15 cellular contexts compared by ENCODE assay signal in the genomic region with DNA sequence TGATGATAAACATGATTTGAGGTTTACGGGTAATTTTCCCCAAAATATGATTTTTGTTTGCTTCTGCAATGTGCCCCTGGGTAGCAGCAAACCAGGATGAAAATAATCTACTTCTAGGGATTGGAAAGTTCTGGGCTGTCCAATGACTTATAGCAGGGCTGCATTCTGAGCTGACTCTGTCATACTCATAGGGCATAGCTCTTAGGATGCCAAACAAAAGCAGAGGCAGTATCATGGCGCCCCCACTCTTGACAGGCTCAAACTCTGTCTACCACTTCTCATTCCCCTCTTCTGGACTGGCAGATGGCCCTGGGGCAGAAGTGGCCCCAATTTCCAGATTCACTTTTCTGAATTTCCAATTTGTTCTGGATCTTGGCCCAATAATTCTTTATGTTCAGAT. TPM values are rescaled to one million over a fixed set of nuclear protein-coding genes. Genes with fewer than 3 reads are reported as not detected.
DNase-seq lines count a peak whose midpoint lies in the region; ATAC-seq, FAIRE-seq and TF ChIP-seq lines count a peak whose summit lies in the region.
"Had no signal": no experiment of that assay in that cellular context is flagged by ENCODE, and none has a peak within 500 bp of the region (broad histone marks: within the 10 kb centered on the region; RNA-seq: fewer than 3 reads in every experiment).

No MANE protein-coding gene starts in this region.

- H3K36me3 Mint-ChIP-seq in activated naive CD4-positive, alpha-beta T cell treated with anti-CD3 and anti-CD28 coated beads, Interleukin-2, amount 10 ng/mL, durations not matched to agents 7 days and 5 days: peaks cover 49% of the 10 kb centered on the region

- no peaks in the 10 kb centered on the region for H3K9me3 Mint-ChIP-seq in activated naive CD4-positive, alpha-beta T cell treated with anti-CD3 and anti-CD28 coated beads, Interleukin-2, amount 10 ng/mL, durations not matched to agents 7 days and 5 days

- no peaks in the 10 kb centered on the region for H3K79me2 ChIP-seq in K562 (ENCODE audit: control insufficient read depth, insufficient read depth, low read length)

- intact Hi-C loops in heart left ventricle (cut with DNase I) (loop anchor here in 1 of 10 donors (1.0 kb wide), 1 partner anchor 12 kb away; no protein-coding TSS in a partner anchor), Right ventricle myocardium inferior (cut with DNase I) (no loop called here), K562 (cut with micrococcal nuclease) (no loop called here), left colon (cut with DNase I, micrococcal nuclease) (no loop called here), upper lobe of right lung (cut with DNase I) (no loop called here)

- TF ChIP-seq POLR2A in heart left ventricle (IDR thresholded peaks at IDR 0.05) (no peak), K562 (conservative IDR thresholded peaks at IDR 0.05) (no peak)

- H3K9me3 ChIP-seq in heart left ventricle (no peaks in the 10 kb centered on the region), K562 (replicated peaks; ENCODE audit: control insufficient read depth, insufficient read depth, low read depth, low read length) (no peaks in the 10 kb centered on the region), upper lobe of right lung (no peaks in the 10 kb centered on the region)
- H3K9me3 ChIP-seq: SJSA1 had no signal

- WGBS in heart left ventricle, 4 donors: 92 to 99% (median 97%) methylated on average over 2 of the region's 2 CpGs
- WGBS in K562 (ENCODE audit: insufficient coverage, low coverage, missing lambda C conversion rate): 93% methylated on average over 2 of the region's 2 CpGs

- TF ChIP-seq RAD21 in K562 (CRISPR knock-in tag; conservative IDR thresholded peaks at IDR 0.05 in 1 of 2, IDR thresholded peaks at IDR 0.05 in 1 of 2): no peak

- no peak overlapping the region for H3K9ac ChIP-seq in K562 (ENCODE audit: insufficient read depth in 1 of 2, low read depth in 2 of 2, low read length in 2 of 2)

- POLR2A ChIA-PET in K562 (lab: Yijun Ruan, JAX): interaction anchor here (0.6 to 3.9 kb wide), 6 partner anchors 9 to 661 kb away, joined by 3 to 21 read pairs (median 3); a partner anchor contains a TSS

- peak in 3 of 4 donors; percentile 23 to 57 (median 36) for ATAC-seq in heart left ventricle
- no peak for ATAC-seq in Right ventricle myocardium inferior
- ATAC-seq in K562: peak; percentile 66
- peak; percentile 30 for ATAC-seq in left colon
- ATAC-seq in upper lobe of right lung: peak; percentile 27

- in situ Hi-C loops in K562 (cut with MboI): no loop called here

- H4K20me1 ChIP-seq in K562 (replicated peaks; ENCODE audit: control insufficient read depth, insufficient read depth, low read length): no peaks in the 10 kb centered on the region

- peaks cover 2% of the 10 kb centered on the region for H3K4me1 Mint-ChIP-seq in activated naive CD4-positive, alpha-beta T cell treated with anti-CD3 and anti-CD28 coated beads, Interleukin-2, amount 10 ng/mL, durations not matched to agents 7 days and 5 days

- no peak overlapping the region for H3K4me3 Mint-ChIP-seq in activated naive CD4-positive, alpha-beta T cell treated with anti-CD3 and anti-CD28 coated beads, Interleukin-2, amount 10 ng/mL, durations not matched to agents 7 days and 5 days

- H3K4me1 ChIP-seq in heart left ventricle (peaks cover 0 to 8% (median 0%) of the 10 kb centered on the region in 12 donors), K562 (replicated peaks in 1 of 2; ENCODE audit: control insufficient read depth in 2 of 2, insufficient read depth in 2 of 2, low read length in 2 of 2) (no peaks in the 10 kb centered on the region), upper lobe of right lung (no peaks in the 10 kb centered on the region)
- H3K4me1 ChIP-seq: SJSA1 had no signal

- no peak for FAIRE-seq in K562 (lab: Jason Lieb, UNC)

- no peak for TF ChIP-seq CTCF in heart left ventricle (IDR thresholded peaks at IDR 0.05)
- no peak for TF ChIP-seq CTCF in K562 (IDR thresholded peaks at IDR 0.05 in 2 of 3, conservative IDR thresholded peaks at IDR 0.05 in 1 of 3; ENCODE audit: insufficient read depth in 2 of 3, low read depth in 1 of 3, low read length in 3 of 3)
- no peak for TF ChIP-seq CTCF in upper lobe of right lung (IDR thresholded peaks at IDR 0.05)

- H3K4me2 ChIP-seq in K562 (ENCODE audit: insufficient read depth, low read length): no peak overlapping the region
- H3K4me2 ChIP-seq: PC-9 had no signal

- no peaks in the 10 kb centered on the region for H3K9me1 ChIP-seq in K562 (ENCODE audit: control insufficient read depth, insufficient read depth, low read length)

- no peaks in the 10 kb centered on the region for H3K27me3 Mint-ChIP-seq in activated naive CD4-positive, alpha-beta T cell treated with anti-CD3 and anti-CD28 coated beads, Interleukin-2, amount 10 ng/mL, durations not matched to agents 7 days and 5 days

- H3K27ac ChIP-seq in heart left ventricle (no peak overlapping the region), K562 (ENCODE audit: extremely low read depth, low read depth, low read length) (no peak overlapping the region), upper lobe of right lung (no peak overlapping the region)
- H3K27ac ChIP-seq: PC-9, SJSA1 had no signal

- H3K36me3 ChIP-seq in heart left ventricle (peaks cover 0 to 56% (median 33%) of the 10 kb centered on the region in 9 donors), K562 (ENCODE audit: control insufficient read depth, insufficient read depth, low read length) (peaks cover 35% of the 10 kb centered on the region), upper lobe of right lung (peaks cover 51% of the 10 kb centered on the region)

- no peak for DNase-seq in heart left ventricle
- no peak for DNase-seq in Right ventricle myocardium inferior (ENCODE audit: missing footprints)
- DNase-seq in K562 (ENCODE audit: extremely low read depth in 1 of 4, low spot score in 3 of 4): no peak
- DNase-seq in left colon: no peak
- no peak for DNase-seq in upper lobe of right lung
- no peak for DNase-seq in NCI-H2171 treated with DMSO at 0.1 percent for 48 hours (lab: John Stamatoyannopoulos, UW)
- DNase-seq in activated naive CD4-positive, alpha-beta T cell treated with anti-CD3 and anti-CD28 coated beads, Interleukin-2, amount 10 ng/mL, durations not matched to agents 7 days and 5 days: no peak
- DNase-seq in NCI-H82 treated with DMSO at 0.1 percent for 48 hours (lab: John Stamatoyannopoulos, UW; ENCODE audit: unreplicated experiment): no peak
- DNase-seq: COR-L47, H7, NCI-H1417 treated with DMSO at 0.1 percent for 48 hours, NCI-H2029, NCI-H748 treated with DMSO at 0.1 percent for 48 hours, PC-9 had no signal

- no peak overlapping the region for H2AFZ ChIP-seq in K562 (ENCODE audit: low read depth, low read length)
- H2AFZ ChIP-seq: PC-9 had no signal

- CTCF ChIA-PET in K562 (lab: Yijun Ruan, JAX; ENCODE audit: low intra/inter-chr PET ratio): no interaction called here
- CTCF ChIA-PET in activated naive CD4-positive, alpha-beta T cell treated with anti-CD3 and anti-CD28 coated beads, Interleukin-2, amount 10 ng/mL, durations not matched to agents 7 days and 5 days (lab: Charles Lee): interaction anchor here (1.0 kb wide), 1 partner anchor 41 kb away, joined by 8 read pairs; no protein-coding TSS in a partner anchor

- no TSS peak for BruUV-seq in K562 (replicated peaks; lab: Mats Ljungman, UMichigan)

- TF ChIP-seq EP300 in K562 (IDR thresholded peaks at IDR 0.05; ENCODE audit: low read length): no peak

- H3K27ac Mint-ChIP-seq in activated naive CD4-positive, alpha-beta T cell treated with anti-CD3 and anti-CD28 coated beads, Interleukin-2, amount 10 ng/mL, durations not matched to agents 7 days and 5 days: no peak overlapping the region

- no peaks in the 10 kb centered on the region for H3K27me3 ChIP-seq in heart left ventricle
- H3K27me3 ChIP-seq in K562 (ENCODE audit: control insufficient read depth in 2 of 2, insufficient read depth in 2 of 2, low read length in 2 of 2): no peaks in the 10 kb centered on the region
- H3K27me3 ChIP-seq in upper lobe of right lung: no peaks in the 10 kb centered on the region
- H3K27me3 ChIP-seq: SJSA1 had no signal

- H3K4me3 ChIP-seq in heart left ventricle: no peak overlapping the region
- no peak overlapping the region for H3K4me3 ChIP-seq in K562
- H3K4me3 ChIP-seq in upper lobe of right lung: no peak overlapping the region
- H3K4me3 ChIP-seq: PC-9, SJSA1 had no signal

TF ChIP-seq in K562, 482 proteins besides CTCF, POLR2A, EP300 and RAD21 (continues in another document):
- TF ChIP-seq, protein P1, sequence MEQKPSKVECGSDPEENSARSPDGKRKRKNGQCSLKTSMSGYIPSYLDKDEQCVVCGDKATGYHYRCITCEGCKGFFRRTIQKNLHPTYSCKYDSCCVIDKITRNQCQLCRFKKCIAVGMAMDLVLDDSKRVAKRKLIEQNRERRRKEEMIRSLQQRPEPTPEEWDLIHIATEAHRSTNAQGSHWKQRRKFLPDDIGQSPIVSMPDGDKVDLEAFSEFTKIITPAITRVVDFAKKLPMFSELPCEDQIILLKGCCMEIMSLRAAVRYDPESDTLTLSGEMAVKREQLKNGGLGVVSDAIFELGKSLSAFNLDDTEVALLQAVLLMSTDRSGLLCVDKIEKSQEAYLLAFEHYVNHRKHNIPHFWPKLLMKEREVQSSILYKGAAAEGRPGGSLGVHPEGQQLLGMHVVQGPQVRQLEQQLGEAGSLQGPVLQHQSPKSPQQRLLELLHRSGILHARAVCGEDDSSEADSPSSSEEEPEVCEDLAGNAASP (IDR thresholded peaks at IDR 0.05): no peak

RNA-seq across cellular contexts. Expression of a gene that starts 10.3 kb away (rescaled TPM):
- total RNA-seq in heart left ventricle: 10 to 100 TPM; 15.6 to 55.6 (median 23.0) TPM
- 10 to 100 TPM; 15.4 to 20.4 TPM for polyA plus RNA-seq in heart left ventricle
- 27.5 TPM for total RNA-seq in Right ventricle myocardium inferior
- total RNA-seq in K562 (2011; cell fraction: chromatin; rRNA removed; ENCODE audit: low replicate concordance): 11.1 and 19.1 TPM in 2 replicates
- 13.9 and 18.2 TPM in 2 replicates for total RNA-seq in K562 (2011; cell fraction: nucleolus; rRNA removed)
- 16.9 and 26.9 TPM in 2 replicates for total RNA-seq in K562 (2011; cell fraction: nucleoplasm; rRNA removed)
- 36.7 and 41.2 TPM in 2 replicates for total RNA-seq in K562 (2014; rRNA removed)
- 49.3 and 62.5 TPM in 2 replicates for total RNA-seq in K562 (2014; rRNA removed; fragmentation: Illumina TruSeq; extraction: Trizol)
- 31.9 and 33.9 TPM in 2 replicates for total RNA-seq in K562 (2015; rRNA removed; fragmentation: Illumina TruSeq; extraction: Trizol)
- 45.6 and 46.5 TPM in 2 replicates for total RNA-seq in K562 (2021)
- 49.4 and 108 TPM in 2 replicates for polyA plus RNA-seq in K562 (2011; rRNA removed)
- polyA plus RNA-seq in K562 (2011; cell fraction: cytosol; rRNA removed): 24.3 and 27.5 TPM in 2 replicates
- polyA plus RNA-seq in K562 (2011; cell fraction: nucleus; rRNA removed): 22.6 and 24.2 TPM in 2 replicates
- 44.7 and 93.0 TPM in 2 replicates for polyA plus RNA-seq in K562 (2012)
- 57.7 and 78.3 TPM in 2 replicates for polyA plus RNA-seq in K562 (2014; fragmentation: Illumina TruSeq; extraction: Trizol)
- polyA plus RNA-seq in K562 (2014; fragmentation: Nextera tagmentation; extraction: Ambion mirVana): 10 to 100 TPM; 63.8 to 68.7 TPM
- 61.9 and 66.9 TPM in 2 replicates for polyA plus RNA-seq in K562 (2014; rRNA removed)
- 48.6 and 55.2 TPM in 2 replicates for polyA minus RNA-seq in K562 (2011; rRNA and poly(A)+ RNA removed)
- polyA minus RNA-seq in K562 (2011; cell fraction: cytosol; rRNA and poly(A)+ RNA removed): 25.9 and 43.6 TPM in 2 replicates
- polyA minus RNA-seq in K562 (2011; cell fraction: nucleus; rRNA and poly(A)+ RNA removed): 20.3 and 22.5 TPM in 2 replicates
- 100 to 1,000 TPM; 168 to 208 TPM for total RNA-seq in left colon
- total RNA-seq in upper lobe of right lung: 101 TPM
